ENCODE assay signal across 8 cellular contexts in genomic region chr9:31542384-31543055, GRCh38.
DNase-seq lines count a peak whose midpoint lies in the region; ATAC-seq and TF ChIP-seq lines count a peak whose summit lies in the region.

No MANE protein-coding gene starts in this region.

- no peaks in the 10 kb centered on the region for H3K4me1 ChIP-seq in Peyer's patch
- peaks cover 3% of the 10 kb centered on the region for H3K4me1 ChIP-seq in endodermal cell (ENCODE audit: control insufficient read depth, insufficient read depth, low read length)
- H3K4me1 ChIP-seq in neural progenitor cell, result peaks cover 4% of the 10 kb centered on the region

- H3K4me3 Mint-ChIP-seq in endodermal cell, result no peak overlapping the region
- no peak overlapping the region for H3K4me3 Mint-ChIP-seq in neural progenitor cell

- no peaks in the 10 kb centered on the region for H3K79me2 ChIP-seq in neural progenitor cell (ENCODE audit: low read depth)

- no peak overlapping the region for H3K4me3 ChIP-seq in Peyer's patch
- no peak overlapping the region for H3K4me3 ChIP-seq in endodermal cell (ENCODE audit: low read length)
- H3K4me3 ChIP-seq in neural progenitor cell, result no peak overlapping the region

- H3K9me3 Mint-ChIP-seq in endodermal cell, result no peaks in the 10 kb centered on the region
- no peaks in the 10 kb centered on the region for H3K9me3 Mint-ChIP-seq in neural progenitor cell

- DNase-seq in NCI-H2171 treated with DMSO at 0.1 percent for 48 hours (lab: John Stamatoyannopoulos, UW) (peak; percentile 6), NCI-H2171 (lab: John Stamatoyannopoulos, UW) (no peak), GM20000 (ENCODE audit: low spot score) (peak; percentile 38), Peyer's patch (peak in 2 of 3 donors; percentile 15 to 58), endodermal cell (peak; percentile 67), neural progenitor cell (ENCODE audit: low spot score) (peak; percentile 38), GDM1 (lab: John Stamatoyannopoulos, UW) (no peak)

- H3K27ac ChIP-seq in Peyer's patch, result no peak overlapping the region
- no peak overlapping the region for H3K27ac ChIP-seq in endodermal cell (ENCODE audit: low read depth, low read length)
- H3K27ac ChIP-seq in neural progenitor cell, result no peak overlapping the region

- H3K27me3 ChIP-seq in Peyer's patch, result no peaks in the 10 kb centered on the region
- no peaks in the 10 kb centered on the region for H3K27me3 ChIP-seq in endodermal cell (ENCODE audit: control insufficient read depth, insufficient read depth, low read length, poor library complexity, severe bottlenecking)
- no peaks in the 10 kb centered on the region for H3K27me3 ChIP-seq in neural progenitor cell

- no peaks in the 10 kb centered on the region for H3F3A ChIP-seq in neural progenitor cell (ENCODE audit: low read depth)

- H4K20me1 ChIP-seq in neural progenitor cell (ENCODE audit: low read depth), result no peaks in the 10 kb centered on the region

- TF ChIP-seq CTCF in GM20000 (IDR thresholded peaks at IDR 0.05; ENCODE audit: extremely low read depth, missing control alignments) (peak; percentile 40), Peyer's patch (IDR thresholded peaks at IDR 0.05) (peak in 4 of 6 experiments; percentile 34 to 45 (median 40)), endodermal cell (conservative IDR thresholded peaks at IDR 0.05) (peak; percentile 76), neural progenitor cell (IDR thresholded peaks at IDR 0.05) (peak; percentile 47)

- H2AFZ ChIP-seq in neural progenitor cell (replicated peaks), result no peak overlapping the region

- no peak overlapping the region for H3K9ac ChIP-seq in endodermal cell (ENCODE audit: extremely low read depth, low read length, poor library complexity, severe bottlenecking)
- no peak overlapping the region for H3K9ac ChIP-seq in neural progenitor cell

- no peak for TF ChIP-seq POLR2A in Peyer's patch (IDR thresholded peaks at IDR 0.05)

- H3K27ac Mint-ChIP-seq in endodermal cell (no peak overlapping the region), neural progenitor cell (no peak overlapping the region)

- H3K9me3 ChIP-seq in Peyer's patch (no peaks in the 10 kb centered on the region), endodermal cell (ENCODE audit: control insufficient read depth, low read length) (no peaks in the 10 kb centered on the region), neural progenitor cell (ENCODE audit: low read depth) (no peaks in the 10 kb centered on the region)

- no peaks in the 10 kb centered on the region for H3K27me3 Mint-ChIP-seq in endodermal cell (ENCODE audit: insufficient read depth)
- H3K27me3 Mint-ChIP-seq in neural progenitor cell (ENCODE audit: insufficient read depth, low read depth), result no peaks in the 10 kb centered on the region

- H3K4me1 Mint-ChIP-seq in endodermal cell, result peaks cover 13% of the 10 kb centered on the region
- peaks cover 9% of the 10 kb centered on the region for H3K4me1 Mint-ChIP-seq in neural progenitor cell

- no peaks in the 10 kb centered on the region for H3K36me3 ChIP-seq in Peyer's patch
- no peaks in the 10 kb centered on the region for H3K36me3 ChIP-seq in endodermal cell (ENCODE audit: control insufficient read depth, insufficient read depth, low read length)
- H3K36me3 ChIP-seq in neural progenitor cell, result no peaks in the 10 kb centered on the region

- no peak overlapping the region for H3K4me2 ChIP-seq in neural progenitor cell

- H3K36me3 Mint-ChIP-seq in endodermal cell (ENCODE audit: low read depth) (no peaks in the 10 kb centered on the region), neural progenitor cell (no peaks in the 10 kb centered on the region)

- ATAC-seq in HG03457 (IDR thresholded peaks at IDR 0.05; ENCODE audit: unreplicated experiment), result peak; percentile 98

- 60 to 66% methylated on average over 2 to 5 of the region's 5 CpGs for WGBS in endodermal cell (ENCODE audit: insufficient coverage in 1 of 2, insufficient read length in 1 of 2), 2 experiments

Comparison
In these comparisons a context has a peak if more than half of its experiments do, and no peak if none do; other contexts are left out.
1. DNase-seq: peak in NCI-H2171 treated with DMSO at 0.1 percent for 48 hours (single experiment), GM20000 (single experiment), Peyer's patch (2 of 3), endodermal cell (single experiment) and neural progenitor cell (single experiment); none in NCI-H2171 (single experiment) and GDM1 (single experiment).
2. Peak in every context shown above with its lines, with median percentiles within 50 percentile points of each other: CTCF ChIP-seq.